ENCODE assay signal across 1 cellular context in the genomic region with DNA sequence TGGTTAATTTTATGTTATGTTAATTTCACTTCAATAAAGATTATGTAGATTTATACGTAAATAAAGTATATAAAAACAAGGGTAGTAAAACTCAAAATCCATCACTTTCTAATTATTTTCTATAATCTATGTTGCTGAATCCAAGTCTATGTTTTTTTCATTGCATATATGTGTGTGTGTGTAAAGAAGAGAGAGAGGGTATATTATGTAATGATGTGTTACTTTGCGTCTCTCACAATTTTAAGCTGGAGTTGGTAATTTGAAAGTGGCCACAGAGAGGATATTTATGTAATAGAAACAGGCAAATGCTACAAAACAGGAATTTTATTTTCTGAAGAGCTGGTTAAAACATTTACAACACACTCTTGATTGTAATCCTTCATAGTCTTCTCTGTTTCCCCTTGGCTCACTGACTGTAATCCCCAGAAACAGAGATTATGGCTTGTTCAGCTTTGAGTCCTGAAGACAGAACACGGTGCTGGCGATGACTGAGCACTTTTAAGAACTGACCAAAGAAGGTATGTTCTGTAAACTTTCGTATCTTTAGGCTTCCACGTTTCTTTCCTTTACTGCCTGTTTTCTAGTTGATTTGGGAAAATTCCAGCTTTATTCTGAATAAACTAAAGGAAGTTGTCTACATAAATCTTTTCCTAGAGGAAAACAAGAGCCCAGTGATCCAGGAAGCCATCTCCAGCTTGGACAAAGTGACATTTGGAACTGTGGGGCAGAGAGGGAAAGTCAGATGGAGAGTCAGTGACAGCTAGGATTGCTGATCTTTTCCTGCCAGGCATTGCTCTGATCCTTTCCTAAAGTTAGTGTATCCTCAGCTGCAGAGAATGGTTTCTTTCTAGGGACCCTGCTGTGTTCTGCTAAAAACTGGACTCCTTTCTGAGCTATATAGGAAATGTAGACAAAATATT.
TF ChIP-seq lines count a peak whose summit lies in the region.

No MANE protein-coding gene starts in this region.

TF ChIP-seq in endothelial cell of umbilical vein, 7 proteins besides CTCF, POLR2A, EP300 and RAD21:
- no peak for TF ChIP-seq MYC (IDR thresholded peaks at IDR 0.05; ENCODE audit: low read depth, low read length)
